ENCODE assay signal across 24 cellular contexts in the genomic region with DNA sequence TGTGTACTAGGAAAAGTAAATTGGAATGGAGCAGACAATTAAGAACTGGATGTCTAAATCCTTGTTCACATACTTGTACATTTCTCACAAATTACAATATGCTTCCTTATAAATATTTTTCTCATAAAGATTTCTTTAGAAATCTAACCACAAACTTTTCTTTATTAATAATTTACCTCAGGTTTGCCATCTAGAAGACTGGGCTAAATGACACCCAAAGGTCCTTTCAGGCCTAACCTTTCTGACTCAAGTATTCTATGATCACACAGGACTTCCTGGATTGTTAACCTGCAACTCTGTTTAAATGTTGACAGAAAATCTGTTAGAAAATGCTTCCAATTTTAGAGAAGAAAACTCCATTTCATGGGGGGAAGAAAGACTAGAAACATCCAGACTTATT.
"Had no signal": no experiment of that assay in that cellular context is flagged by ENCODE, and none has a peak within 500 bp of the region (broad histone marks: within the 10 kb centered on the region; RNA-seq: fewer than 3 reads in every experiment).

No MANE protein-coding gene starts in this region.

- DNase-seq: stimulated activated CD4-positive, alpha-beta T cell treated with anti-CD3 and anti-CD28 coated beads, Interleukin-2, amount 100 ng/mL, for 48 hours; stimulated activated CD4-positive, alpha-beta T cell treated with anti-CD3 and anti-CD28 coated beads, Interleukin-4, amount 100 ng/mL, for 1 hour; stimulated activated CD4-positive, alpha-beta T cell treated with anti-CD3 and anti-CD28 coated beads, Interleukin-4, amount 100 ng/mL, for 24 hours; stimulated activated CD4-positive, alpha-beta T cell treated with anti-CD3 and anti-CD28 coated beads, Interleukin-4, amount 100 ng/mL, for 4 hours; stimulated activated CD8-positive, alpha-beta memory T cell treated with anti-CD3 and anti-CD28 coated beads, Interleukin-4, amount 100 ng/mL, for 48 hours; stimulated activated naive B cell treated with anti-CD40 and anti-IgM and Interleukin-4, amounts not matched to agents 10 μg/mL and 1 μg/mL and 100 μg/mL, for 72 hours; stimulated activated naive CD4-positive, alpha-beta T cell; stimulated activated naive CD4-positive, alpha-beta T cell treated with Interleukin-2 at 50 U/mL for 16 hours; stimulated activated naive CD8-positive, alpha-beta T cell treated with anti-CD3 and anti-CD28 coated beads, Interleukin-15, amount 100 ng/mL, for 72 hours; stimulated activated naive CD8-positive, alpha-beta T cell treated with anti-CD3 and anti-CD28 coated beads, Interleukin-15, Interleukin-2, amounts not matched to agents 100 U/mL and 50 U/mL, for 24 hours; stomach; substantia nigra; testis; thyroid gland; tibial artery; transverse colon; trophoblast cell; upper lobe of left lung; upper lobe of right lung; uterus had no signal

- H3K4me3 Mint-ChIP-seq: stimulated activated effector memory CD8-positive, alpha-beta T cell treated with anti-CD3 and anti-CD28 coated beads, Interleukin-12 subunit alpha, Interleukin-12 subunit beta, amount 100 ng/mL, for 72 hours; stimulated activated memory B cell treated with anti-CD40 and anti-IgM and Interleukin-4, amounts not matched to agents 10 μg/mL and 1 μg/mL and 100 μg/mL, for 72 hours; stimulated activated naive B cell treated with anti-CD40 and anti-IgM and Interleukin-4, amounts not matched to agents 10 μg/mL and 1 μg/mL and 100 μg/mL, for 72 hours; stimulated activated naive CD8-positive, alpha-beta T cell treated with anti-CD3 and anti-CD28 coated beads, Interleukin-15, amount 100 ng/mL, for 72 hours; stimulated activated naive CD8-positive, alpha-beta T cell treated with anti-CD3 and anti-CD28 coated beads, Interleukin-15, Interleukin-2, amounts not matched to agents 100 ng/mL and 50 ng/mL, for 24 hours; type B pancreatic cell had no signal

- ATAC-seq: stimulated activated effector memory CD8-positive, alpha-beta T cell treated with anti-CD3 and anti-CD28 coated beads, Interleukin-12 subunit alpha, Interleukin-12 subunit beta, amount 100 ng/mL, for 72 hours; stimulated activated memory B cell treated with anti-CD40 and anti-IgM and Interleukin-4, amounts not matched to agents 10 μg/mL and 1 μg/mL and 100 μg/mL, for 72 hours; stimulated activated naive B cell treated with anti-CD40 and anti-IgM and Interleukin-4, amounts not matched to agents 10 μg/mL and 1 μg/mL and 100 μg/mL, for 72 hours; stimulated activated naive CD8-positive, alpha-beta T cell treated with anti-CD3 and anti-CD28 coated beads, Interleukin-15, amount 100 ng/mL, for 72 hours; stimulated activated naive CD8-positive, alpha-beta T cell treated with anti-CD3 and anti-CD28 coated beads, Interleukin-15, Interleukin-2, amounts not matched to agents 100 U/mL and 50 U/mL, for 24 hours; upper lobe of right lung had no signal

- H3K4me1 Mint-ChIP-seq: stimulated activated effector memory CD8-positive, alpha-beta T cell treated with anti-CD3 and anti-CD28 coated beads, Interleukin-12 subunit alpha, Interleukin-12 subunit beta, amount 100 ng/mL, for 72 hours; stimulated activated memory B cell treated with anti-CD40 and anti-IgM and Interleukin-4, amounts not matched to agents 10 μg/mL and 1 μg/mL and 100 μg/mL, for 72 hours; stimulated activated naive B cell treated with anti-CD40 and anti-IgM and Interleukin-4, amounts not matched to agents 10 μg/mL and 1 μg/mL and 100 μg/mL, for 72 hours; stimulated activated naive CD8-positive, alpha-beta T cell treated with anti-CD3 and anti-CD28 coated beads, Interleukin-15, amount 100 ng/mL, for 72 hours had no signal

- H3K9me3 Mint-ChIP-seq: stimulated activated effector memory CD8-positive, alpha-beta T cell treated with anti-CD3 and anti-CD28 coated beads, Interleukin-12 subunit alpha, Interleukin-12 subunit beta, amount 100 ng/mL, for 72 hours; stimulated activated naive CD8-positive, alpha-beta T cell treated with anti-CD3 and anti-CD28 coated beads, Interleukin-15, Interleukin-2, amounts not matched to agents 100 ng/mL and 50 ng/mL, for 24 hours had no signal

- H3K36me3 Mint-ChIP-seq: stimulated activated effector memory CD8-positive, alpha-beta T cell treated with anti-CD3 and anti-CD28 coated beads, Interleukin-12 subunit alpha, Interleukin-12 subunit beta, amount 100 ng/mL, for 72 hours; stimulated activated memory B cell treated with anti-CD40 and anti-IgM and Interleukin-4, amounts not matched to agents 10 μg/mL and 1 μg/mL and 100 μg/mL, for 72 hours; stimulated activated naive B cell treated with anti-CD40 and anti-IgM and Interleukin-4, amounts not matched to agents 10 μg/mL and 1 μg/mL and 100 μg/mL, for 72 hours; type B pancreatic cell had no signal

- H3K27ac Mint-ChIP-seq: stimulated activated effector memory CD8-positive, alpha-beta T cell treated with anti-CD3 and anti-CD28 coated beads, Interleukin-12 subunit alpha, Interleukin-12 subunit beta, amount 100 ng/mL, for 72 hours; stimulated activated memory B cell treated with anti-CD40 and anti-IgM and Interleukin-4, amounts not matched to agents 10 μg/mL and 1 μg/mL and 100 μg/mL, for 72 hours; stimulated activated naive B cell treated with anti-CD40 and anti-IgM and Interleukin-4, amounts not matched to agents 10 μg/mL and 1 μg/mL and 100 μg/mL, for 72 hours; stimulated activated naive CD8-positive, alpha-beta T cell treated with anti-CD3 and anti-CD28 coated beads, Interleukin-15, amount 100 ng/mL, for 72 hours; stimulated activated naive CD8-positive, alpha-beta T cell treated with anti-CD3 and anti-CD28 coated beads, Interleukin-15, Interleukin-2, amounts not matched to agents 100 ng/mL and 50 ng/mL, for 24 hours; type B pancreatic cell had no signal
